Comparison of ENCODE assay signal across 1 cellular context in genomic region chr4:8552024-8552423, GRCh38.
TF ChIP-seq lines count a peak whose summit lies in the region.

No MANE protein-coding gene starts in this region.

TF ChIP-seq in SK-N-SH, 30 proteins besides CTCF, POLR2A, EP300 and RAD21 (continued from another document):
- TF ChIP-seq ZBTB33 (IDR thresholded peaks at IDR 0.05; ENCODE audit: borderline replicate concordance, low read depth) (no peak), PBX3 (IDR thresholded peaks at IDR 0.05) (no peak), ELF1 (IDR thresholded peaks at IDR 0.05) (no peak), EZH2phosphoT487 (IDR thresholded peaks at IDR 0.05; ENCODE audit: borderline replicate concordance, low read depth) (no peak), FOXM1 (IDR thresholded peaks at IDR 0.05; ENCODE audit: low read depth) (no peak), FOSL2 (IDR thresholded peaks at IDR 0.05; ENCODE audit: borderline replicate concordance, low read depth) (no peak), IRF3 (IDR thresholded peaks at IDR 0.05; ENCODE audit: low read depth, low read length) (no peak), MAX (IDR thresholded peaks at IDR 0.05; ENCODE audit: low read depth) (no peak), GATA2 (CRISPR knock-in tag; IDR thresholded peaks at IDR 0.05) (no peak), POLR2AphosphoS5 (IDR thresholded peaks at IDR 0.05; ENCODE audit: low read depth, low read length) (no peak), JUND (IDR thresholded peaks at IDR 0.05) (no peak)
